ENCODE assay signal across 1 cellular context in the genomic region with DNA sequence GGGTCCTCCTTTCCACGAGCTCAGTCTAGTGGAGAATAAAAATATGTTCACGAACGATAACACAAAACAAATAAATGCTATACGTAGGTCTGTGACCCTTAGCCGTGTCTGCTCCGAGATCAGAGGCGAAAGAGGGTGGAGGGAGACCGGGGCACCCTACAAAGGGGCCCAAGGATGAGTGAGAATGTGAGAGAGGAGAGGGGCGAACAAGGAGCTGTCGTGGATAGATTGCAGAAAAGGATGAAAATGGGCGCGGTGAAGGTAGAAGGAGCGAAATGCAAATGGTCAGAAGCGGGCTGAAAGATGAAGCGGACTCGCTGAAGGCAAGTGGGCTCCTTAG.
TF ChIP-seq lines count a peak whose summit lies in the region.

No MANE protein-coding gene starts in this region.

TF ChIP-seq in H1, 55 proteins besides CTCF, POLR2A, EP300 and RAD21 (continued from another document):
- TF ChIP-seq KDM1A (IDR thresholded peaks at IDR 0.05; ENCODE audit: borderline replicate concordance, low read length) (no peak), NANOG (IDR thresholded peaks at IDR 0.05; ENCODE audit: insufficient read depth, low read depth, low read length, poor library complexity, severe bottlenecking) (no peak), SAP30 (IDR thresholded peaks at IDR 0.05; ENCODE audit: insufficient read depth, insufficient replicate concordance, low read length) (no peak), GTF2F1 (IDR thresholded peaks at IDR 0.05; ENCODE audit: borderline replicate concordance, low read depth, low read length) (no peak)
- TF ChIP-seq, protein P1, sequence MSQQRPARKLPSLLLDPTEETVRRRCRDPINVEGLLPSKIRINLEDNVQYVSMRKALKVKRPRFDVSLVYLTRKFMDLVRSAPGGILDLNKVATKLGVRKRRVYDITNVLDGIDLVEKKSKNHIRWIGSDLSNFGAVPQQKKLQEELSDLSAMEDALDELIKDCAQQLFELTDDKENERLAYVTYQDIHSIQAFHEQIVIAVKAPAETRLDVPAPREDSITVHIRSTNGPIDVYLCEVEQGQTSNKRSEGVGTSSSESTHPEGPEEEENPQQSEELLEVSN (IDR thresholded peaks at IDR 0.05) = no peak
- TF ChIP-seq, protein P2, sequence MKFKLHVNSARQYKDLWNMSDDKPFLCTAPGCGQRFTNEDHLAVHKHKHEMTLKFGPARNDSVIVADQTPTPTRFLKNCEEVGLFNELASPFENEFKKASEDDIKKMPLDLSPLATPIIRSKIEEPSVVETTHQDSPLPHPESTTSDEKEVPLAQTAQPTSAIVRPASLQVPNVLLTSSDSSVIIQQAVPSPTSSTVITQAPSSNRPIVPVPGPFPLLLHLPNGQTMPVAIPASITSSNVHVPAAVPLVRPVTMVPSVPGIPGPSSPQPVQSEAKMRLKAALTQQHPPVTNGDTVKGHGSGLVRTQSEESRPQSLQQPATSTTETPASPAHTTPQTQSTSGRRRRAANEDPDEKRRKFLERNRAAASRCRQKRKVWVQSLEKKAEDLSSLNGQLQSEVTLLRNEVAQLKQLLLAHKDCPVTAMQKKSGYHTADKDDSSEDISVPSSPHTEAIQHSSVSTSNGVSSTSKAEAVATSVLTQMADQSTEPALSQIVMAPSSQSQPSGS (IDR thresholded peaks at IDR 0.05; ENCODE audit: low read length) = no peak
